In genomic region chrX:106726485-106727437, GRCh38 we compare ENCODE assay signal across 1 cellular context.
TF ChIP-seq lines count a peak whose summit lies in the region.

A gene with protein sequence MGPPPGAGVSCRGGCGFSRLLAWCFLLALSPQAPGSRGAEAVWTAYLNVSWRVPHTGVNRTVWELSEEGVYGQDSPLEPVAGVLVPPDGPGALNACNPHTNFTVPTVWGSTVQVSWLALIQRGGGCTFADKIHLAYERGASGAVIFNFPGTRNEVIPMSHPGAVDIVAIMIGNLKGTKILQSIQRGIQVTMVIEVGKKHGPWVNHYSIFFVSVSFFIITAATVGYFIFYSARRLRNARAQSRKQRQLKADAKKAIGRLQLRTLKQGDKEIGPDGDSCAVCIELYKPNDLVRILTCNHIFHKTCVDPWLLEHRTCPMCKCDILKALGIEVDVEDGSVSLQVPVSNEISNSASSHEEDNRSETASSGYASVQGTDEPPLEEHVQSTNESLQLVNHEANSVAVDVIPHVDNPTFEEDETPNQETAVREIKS (plus strand): TSS chrX:106726701. CDS start chrX:106726914, 213 bp downstream.

TF ChIP-seq in HepG2, 621 proteins besides CTCF, POLR2A, EP300 and RAD21 (continued from another document and continues in another):
- TF ChIP-seq, protein P1, sequence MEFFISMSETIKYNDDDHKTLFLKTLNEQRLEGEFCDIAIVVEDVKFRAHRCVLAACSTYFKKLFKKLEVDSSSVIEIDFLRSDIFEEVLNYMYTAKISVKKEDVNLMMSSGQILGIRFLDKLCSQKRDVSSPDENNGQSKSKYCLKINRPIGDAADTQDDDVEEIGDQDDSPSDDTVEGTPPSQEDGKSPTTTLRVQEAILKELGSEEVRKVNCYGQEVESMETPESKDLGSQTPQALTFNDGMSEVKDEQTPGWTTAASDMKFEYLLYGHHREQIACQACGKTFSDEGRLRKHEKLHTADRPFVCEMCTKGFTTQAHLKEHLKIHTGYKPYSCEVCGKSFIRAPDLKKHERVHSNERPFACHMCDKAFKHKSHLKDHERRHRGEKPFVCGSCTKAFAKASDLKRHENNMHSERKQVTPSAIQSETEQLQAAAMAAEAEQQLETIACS (CRISPR knock-in tag; IDR thresholded peaks at IDR 0.05): 0 out of 2 replicates have a peak, but pooled peaks have one; percentile 39
- TF ChIP-seq, protein P2, sequence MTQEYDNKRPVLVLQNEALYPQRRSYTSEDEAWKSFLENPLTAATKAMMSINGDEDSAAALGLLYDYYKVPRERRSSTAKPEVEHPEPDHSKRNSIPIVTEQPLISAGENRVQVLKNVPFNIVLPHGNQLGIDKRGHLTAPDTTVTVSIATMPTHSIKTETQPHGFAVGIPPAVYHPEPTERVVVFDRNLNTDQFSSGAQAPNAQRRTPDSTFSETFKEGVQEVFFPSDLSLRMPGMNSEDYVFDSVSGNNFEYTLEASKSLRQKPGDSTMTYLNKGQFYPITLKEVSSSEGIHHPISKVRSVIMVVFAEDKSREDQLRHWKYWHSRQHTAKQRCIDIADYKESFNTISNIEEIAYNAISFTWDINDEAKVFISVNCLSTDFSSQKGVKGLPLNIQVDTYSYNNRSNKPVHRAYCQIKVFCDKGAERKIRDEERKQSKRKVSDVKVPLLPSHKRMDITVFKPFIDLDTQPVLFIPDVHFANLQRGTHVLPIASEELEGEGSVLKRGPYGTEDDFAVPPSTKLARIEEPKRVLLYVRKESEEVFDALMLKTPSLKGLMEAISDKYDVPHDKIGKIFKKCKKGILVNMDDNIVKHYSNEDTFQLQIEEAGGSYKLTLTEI (CRISPR knock-in tag; conservative IDR thresholded peaks at IDR 0.05): no peak
- TF ChIP-seq ZNF207 (IDR thresholded peaks at IDR 0.05; ENCODE audit: borderline replicate concordance) (no peak), NR1H2 (CRISPR knock-in tag; IDR thresholded peaks at IDR 0.05; ENCODE audit: borderline replicate concordance, low read depth) (no peak), KDM4B (CRISPR knock-in tag; IDR thresholded peaks at IDR 0.05) (no peak), LCORL (IDR thresholded peaks at IDR 0.05) (no peak), LCORL (CRISPR knock-in tag; IDR thresholded peaks at IDR 0.05) (peak; percentile 58), ZNF570 (CRISPR knock-in tag; IDR thresholded peaks at IDR 0.05; ENCODE audit: borderline replicate concordance) (no peak), NFAT5 (CRISPR knock-in tag; IDR thresholded peaks at IDR 0.05) (0 out of 2 replicates have a peak, but pooled peaks have one; percentile 28), TBL1XR1 (IDR thresholded peaks at IDR 0.05; ENCODE audit: borderline replicate concordance, low read length, partially characterized antibody) (no peak), FOXK2 (IDR thresholded peaks at IDR 0.05) (no peak), TAF1 (CRISPR knock-in tag; IDR thresholded peaks at IDR 0.05) (peak; percentile 89), DR1 (CRISPR knock-in tag; IDR thresholded peaks at IDR 0.05) (peak; percentile 63; the same call in 1 of the 2 replicates), REST (IDR thresholded peaks at IDR 0.05; ENCODE audit: borderline replicate concordance in 1 of 2, low read depth in 1 of 2, low read length in 2 of 2) (peak in 1 of 2 experiments; percentile 10; a peak in 1 of 4 replicates), U2AF2 (IDR thresholded peaks at IDR 0.05; ENCODE audit: low read depth, low read length) (no peak), CREBL2 (CRISPR knock-in tag; IDR thresholded peaks at IDR 0.05; ENCODE audit: borderline replicate concordance) (no peak), ZNF136 (CRISPR knock-in tag; IDR thresholded peaks at IDR 0.05; ENCODE audit: low read depth) (no peak), SMAD3 (CRISPR knock-in tag; IDR thresholded peaks at IDR 0.05) (0 out of 2 replicates have a peak, but pooled peaks have one; percentile 39), ZSCAN29 (CRISPR knock-in tag; conservative IDR thresholded peaks at IDR 0.05) (no peak), ARNT (IDR thresholded peaks at IDR 0.05) (no peak), POLR2AphosphoS2 (IDR thresholded peaks at IDR 0.05; ENCODE audit: low read depth, low read length) (no peak), ATF5 (CRISPR knock-in tag; IDR thresholded peaks at IDR 0.05; ENCODE audit: low read depth) (0 out of 2 replicates have a peak, but pooled peaks have one; percentile 31), IRF2 (CRISPR knock-in tag; IDR thresholded peaks at IDR 0.05) (0 out of 2 replicates have a peak, but pooled peaks have one; percentile 35), THAP11 (CRISPR knock-in tag; IDR thresholded peaks at IDR 0.05) (peak; percentile 38; the same call in 1 of the 2 replicates), KMT2B (CRISPR knock-in tag; IDR thresholded peaks at IDR 0.05) (peak; percentile 58; the same call in 1 of the 2 replicates), CHD4 (IDR thresholded peaks at IDR 0.05; ENCODE audit: borderline replicate concordance, low read length) (no peak), HNRNPLL (IDR thresholded peaks at IDR 0.05; ENCODE audit: low read depth, low read length, poor library complexity, severe bottlenecking) (peak; percentile 89)
- TF ChIP-seq, protein P3, sequence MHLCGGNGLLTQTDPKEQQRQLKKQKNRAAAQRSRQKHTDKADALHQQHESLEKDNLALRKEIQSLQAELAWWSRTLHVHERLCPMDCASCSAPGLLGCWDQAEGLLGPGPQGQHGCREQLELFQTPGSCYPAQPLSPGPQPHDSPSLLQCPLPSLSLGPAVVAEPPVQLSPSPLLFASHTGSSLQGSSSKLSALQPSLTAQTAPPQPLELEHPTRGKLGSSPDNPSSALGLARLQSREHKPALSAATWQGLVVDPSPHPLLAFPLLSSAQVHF (CRISPR knock-in tag; IDR thresholded peaks at IDR 0.05): no peak; the same call in 1 of the 2 replicates
- TF ChIP-seq, protein P4, sequence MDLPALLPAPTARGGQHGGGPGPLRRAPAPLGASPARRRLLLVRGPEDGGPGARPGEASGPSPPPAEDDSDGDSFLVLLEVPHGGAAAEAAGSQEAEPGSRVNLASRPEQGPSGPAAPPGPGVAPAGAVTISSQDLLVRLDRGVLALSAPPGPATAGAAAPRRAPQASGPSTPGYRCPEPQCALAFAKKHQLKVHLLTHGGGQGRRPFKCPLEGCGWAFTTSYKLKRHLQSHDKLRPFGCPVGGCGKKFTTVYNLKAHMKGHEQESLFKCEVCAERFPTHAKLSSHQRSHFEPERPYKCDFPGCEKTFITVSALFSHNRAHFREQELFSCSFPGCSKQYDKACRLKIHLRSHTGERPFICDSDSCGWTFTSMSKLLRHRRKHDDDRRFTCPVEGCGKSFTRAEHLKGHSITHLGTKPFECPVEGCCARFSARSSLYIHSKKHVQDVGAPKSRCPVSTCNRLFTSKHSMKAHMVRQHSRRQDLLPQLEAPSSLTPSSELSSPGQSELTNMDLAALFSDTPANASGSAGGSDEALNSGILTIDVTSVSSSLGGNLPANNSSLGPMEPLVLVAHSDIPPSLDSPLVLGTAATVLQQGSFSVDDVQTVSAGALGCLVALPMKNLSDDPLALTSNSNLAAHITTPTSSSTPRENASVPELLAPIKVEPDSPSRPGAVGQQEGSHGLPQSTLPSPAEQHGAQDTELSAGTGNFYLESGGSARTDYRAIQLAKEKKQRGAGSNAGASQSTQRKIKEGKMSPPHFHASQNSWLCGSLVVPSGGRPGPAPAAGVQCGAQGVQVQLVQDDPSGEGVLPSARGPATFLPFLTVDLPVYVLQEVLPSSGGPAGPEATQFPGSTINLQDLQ (CRISPR knock-in tag; IDR thresholded peaks at IDR 0.05): no peak
- TF ChIP-seq, protein P5, sequence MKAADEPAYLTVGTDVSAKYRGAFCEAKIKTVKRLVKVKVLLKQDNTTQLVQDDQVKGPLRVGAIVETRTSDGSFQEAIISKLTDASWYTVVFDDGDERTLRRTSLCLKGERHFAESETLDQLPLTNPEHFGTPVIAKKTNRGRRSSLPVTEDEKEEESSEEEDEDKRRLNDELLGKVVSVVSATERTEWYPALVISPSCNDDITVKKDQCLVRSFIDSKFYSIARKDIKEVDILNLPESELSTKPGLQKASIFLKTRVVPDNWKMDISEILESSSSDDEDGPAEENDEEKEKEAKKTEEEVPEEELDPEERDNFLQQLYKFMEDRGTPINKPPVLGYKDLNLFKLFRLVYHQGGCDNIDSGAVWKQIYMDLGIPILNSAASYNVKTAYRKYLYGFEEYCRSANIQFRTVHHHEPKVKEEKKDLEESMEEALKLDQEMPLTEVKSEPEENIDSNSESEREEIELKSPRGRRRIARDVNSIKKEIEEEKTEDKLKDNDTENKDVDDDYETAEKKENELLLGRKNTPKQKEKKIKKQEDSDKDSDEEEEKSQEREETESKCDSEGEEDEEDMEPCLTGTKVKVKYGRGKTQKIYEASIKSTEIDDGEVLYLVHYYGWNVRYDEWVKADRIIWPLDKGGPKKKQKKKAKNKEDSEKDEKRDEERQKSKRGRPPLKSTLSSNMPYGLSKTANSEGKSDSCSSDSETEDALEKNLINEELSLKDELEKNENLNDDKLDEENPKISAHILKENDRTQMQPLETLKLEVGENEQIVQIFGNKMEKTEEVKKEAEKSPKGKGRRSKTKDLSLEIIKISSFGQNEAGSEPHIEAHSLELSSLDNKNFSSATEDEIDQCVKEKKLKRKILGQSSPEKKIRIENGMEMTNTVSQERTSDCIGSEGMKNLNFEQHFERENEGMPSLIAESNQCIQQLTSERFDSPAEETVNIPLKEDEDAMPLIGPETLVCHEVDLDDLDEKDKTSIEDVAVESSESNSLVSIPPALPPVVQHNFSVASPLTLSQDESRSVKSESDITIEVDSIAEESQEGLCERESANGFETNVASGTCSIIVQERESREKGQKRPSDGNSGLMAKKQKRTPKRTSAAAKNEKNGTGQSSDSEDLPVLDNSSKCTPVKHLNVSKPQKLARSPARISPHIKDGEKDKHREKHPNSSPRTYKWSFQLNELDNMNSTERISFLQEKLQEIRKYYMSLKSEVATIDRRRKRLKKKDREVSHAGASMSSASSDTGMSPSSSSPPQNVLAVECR (CRISPR knock-in tag; IDR thresholded peaks at IDR 0.05; ENCODE audit: borderline replicate concordance): peak; percentile 66; the same call in 1 of the 2 replicates
